19 cellular contexts compared by ENCODE assay signal in the genomic region with DNA sequence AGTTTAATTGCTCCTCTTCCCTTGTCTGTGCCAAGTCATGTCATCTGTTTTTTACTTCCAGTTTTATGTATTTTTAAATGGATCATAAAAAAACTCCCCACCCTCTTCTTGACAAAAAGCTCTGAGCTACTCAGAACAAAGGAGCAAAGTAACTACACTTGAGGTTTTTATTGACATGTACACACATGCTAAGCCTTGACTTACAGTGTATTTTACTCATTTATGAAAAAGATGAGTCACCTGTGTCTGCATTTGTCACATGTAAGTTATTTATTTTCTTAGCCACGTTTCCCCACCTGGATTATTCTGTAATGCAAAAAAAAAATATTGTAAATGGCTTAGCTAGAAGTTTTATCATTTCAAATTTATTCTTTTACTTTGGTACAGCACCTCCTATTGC.
DNase-seq lines count a peak whose midpoint lies in the region; ATAC-seq and TF ChIP-seq lines count a peak whose summit lies in the region.
"Had no signal": no experiment of that assay in that cellular context is flagged by ENCODE, and none has a peak within 500 bp of the region (broad histone marks: within the 10 kb centered on the region; RNA-seq: fewer than 3 reads in every experiment).

No MANE protein-coding gene starts in this region.

- peaks cover 13% of the 10 kb centered on the region for H3K4me1 ChIP-seq in foreskin keratinocyte

- H3K27ac ChIP-seq in foreskin keratinocyte, result peak overlapping the region; percentile 54

- peak; percentile 99 for ATAC-seq in foreskin keratinocyte

- no peaks in the 10 kb centered on the region for H3K27me3 ChIP-seq in foreskin keratinocyte

- no peak for TF ChIP-seq CTCF in foreskin keratinocyte (conservative IDR thresholded peaks at IDR 0.05)

- peak in 2 of 3 experiments; percentile 35 to 70 for DNase-seq in NCI-H1417 (lab: John Stamatoyannopoulos, UW)
- no peak for DNase-seq in NCI-H1417 treated with DMSO at 0.1 percent for 48 hours (lab: John Stamatoyannopoulos, UW)
- peak; percentile 51 for DNase-seq in NCI-H1105 (lab: John Stamatoyannopoulos, UW)
- DNase-seq in RKO (ENCODE audit: low spot score), result peak; percentile 1
- peak; percentile 90 to 94 for DNase-seq in foreskin keratinocyte
- no peak for DNase-seq in GDM1 (lab: John Stamatoyannopoulos, UW)
- DNase-seq in activated CD4-positive, alpha-beta T cell treated with anti-CD3 and anti-CD28 coated beads for 48 hours, result no peak
- no peak for DNase-seq in stimulated activated CD4-positive, alpha-beta T cell treated with anti-CD3 and anti-CD28 coated beads, Interleukin-12 subunit alpha, Interleukin-12 subunit beta, amount 100 ng/mL, for 4 hours
- DNase-seq: 8988T; CD4-positive, alpha-beta memory T cell; EL; H9; IMR-90; Karpas-422; MM.1S; NCI-H1092 treated with DMSO at 0.1 percent for 48 hours; NCI-H187 treated with DMSO at 0.1 percent for 48 hours; NCI-H2171 treated with DMSO at 0.1 percent for 48 hours; NCI-H510A had no signal

Comparison
In these comparisons a context has a peak if more than half of its experiments do, and no peak if none do; other contexts are left out.
1. DNase-seq: peak in NCI-H1417 (2 of 3), NCI-H1105 (single experiment), RKO (single experiment) and foreskin keratinocyte (2 of 2); none in NCI-H1417 treated with DMSO at 0.1 percent for 48 hours (single experiment), GDM1 (single experiment), activated CD4-positive, alpha-beta T cell treated with anti-CD3 and anti-CD28 coated beads for 48 hours (single experiment) and stimulated activated CD4-positive, alpha-beta T cell treated with anti-CD3 and anti-CD28 coated beads, Interleukin-12 subunit alpha, Interleukin-12 subunit beta, amount 100 ng/mL, for 4 hours (single experiment).